In the genomic region with DNA sequence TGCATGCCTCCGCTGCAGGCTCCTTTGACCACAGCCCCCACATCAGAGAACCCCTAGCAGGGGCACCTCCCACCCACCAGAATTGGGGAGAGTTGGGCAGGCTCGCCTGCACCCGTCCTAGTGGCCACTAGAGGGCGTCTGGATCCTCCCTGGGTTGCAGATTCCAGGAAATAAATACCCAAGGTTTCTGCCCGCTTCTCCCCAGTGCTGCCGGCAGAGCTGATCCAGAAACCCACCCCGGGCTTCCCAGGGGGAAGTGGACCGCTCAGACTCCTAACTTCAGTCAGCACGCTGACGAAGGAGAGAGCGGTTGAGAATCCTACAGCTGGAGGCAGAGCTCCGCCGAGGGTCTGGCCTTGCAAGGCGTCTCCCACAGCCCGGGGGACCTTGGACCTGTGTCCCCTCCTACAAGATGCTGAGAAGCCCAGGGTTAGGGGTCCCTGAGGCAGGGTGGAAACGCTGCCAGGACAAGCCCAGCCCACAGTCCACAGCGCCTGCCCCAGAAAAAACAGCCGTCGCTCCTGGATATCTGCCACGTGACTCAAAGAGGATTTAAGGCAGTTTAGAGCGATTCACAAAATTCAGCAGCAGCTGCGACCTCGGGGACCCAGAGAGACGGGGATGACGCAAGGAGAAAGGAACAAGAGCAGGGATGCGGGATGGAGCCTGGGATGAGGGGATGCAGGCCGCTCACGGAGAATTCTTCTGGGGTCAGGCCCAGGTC, we compare ENCODE assay signal across 8 cellular contexts. TPM values are rescaled to one million over a fixed set of nuclear protein-coding genes. Genes with fewer than 3 reads are reported as not detected.
DNase-seq lines count a peak whose midpoint lies in the region; ATAC-seq and TF ChIP-seq lines count a peak whose summit lies in the region.

No MANE protein-coding gene starts in this region.

- ATAC-seq in HG03520 (IDR thresholded peaks at IDR 0.05; ENCODE audit: unreplicated experiment), result peak; percentile 72

- H3K4me3 ChIP-seq in suprapubic skin, result peak overlapping the region; percentile 32

- 10% methylated on average over 25 of the region's 28 CpGs for WGBS in suprapubic skin

- H3K36me3 ChIP-seq in suprapubic skin, result no peaks in the 10 kb centered on the region

- peaks cover 7% of the 10 kb centered on the region for H3K4me1 ChIP-seq in suprapubic skin

- no peak for TF ChIP-seq EP300 in suprapubic skin (IDR thresholded peaks at IDR 0.05)

- H3K27ac ChIP-seq in suprapubic skin, result no peak overlapping the region

- H3K27me3 ChIP-seq in suprapubic skin, result peaks cover 73% of the 10 kb centered on the region

- TF ChIP-seq POLR2A in suprapubic skin (IDR thresholded peaks at IDR 0.05), result no peak

- TF ChIP-seq CTCF in suprapubic skin (IDR thresholded peaks at IDR 0.05), result peak; percentile 66 to 94

- no peaks in the 10 kb centered on the region for H3K9me3 ChIP-seq in suprapubic skin

- DNase-seq in NOMO-1 (lab: John Stamatoyannopoulos, UW; ENCODE audit: unreplicated experiment in 2 of 2) (peak; percentile 32 to 58), NOMO-1 treated with dmso at 0.1 percent for 144 hours (lab: John Stamatoyannopoulos, UW; ENCODE audit: unreplicated experiment) (no peak), RPMI7951 (ENCODE audit: low read depth) (peak; percentile 63), glomerular visceral epithelial cell (ENCODE audit: extremely low spot score) (peak; percentile 50), occipital lobe (lab: John Stamatoyannopoulos, UW) (peak; percentile 47), suprapubic skin (ENCODE audit: low spot score in 2 of 2) (peak in 1 of 2 donors; percentile 65)
- peak; percentile 64 for DNase-seq in activated naive CD4-positive, alpha-beta T cell treated with anti-CD3 and anti-CD28 coated beads, Interleukin-2, amount 50 U/mL, for 16 hours

RNA-seq across cellular contexts. Expression of a gene that starts 32.6 kb away (rescaled TPM):
- 0.12 and 0.59 TPM in 2 replicates for total RNA-seq in RPMI7951 (2014; rRNA removed; shearing (Covaris generic))
- total RNA-seq in occipital lobe (42.1 TPM), suprapubic skin (10 to 100 TPM in 2 of 4 donors, 1 to 10 TPM in 2; 2.4 to 12.8 (median 9.7) TPM)
